Comparison of ENCODE assay signal across 14 cellular contexts in genomic region chr7:73992104-73992562, GRCh38. TPM values are rescaled to one million over a fixed set of nuclear protein-coding genes. Genes with fewer than 3 reads are reported as not detected.
A peak's percentile ranks its signal among the peaks of the same experiment; 100 is the strongest.
DNase-seq lines count a peak whose midpoint lies in the region; ATAC-seq and TF ChIP-seq lines count a peak whose summit lies in the region.
"Had no signal": no experiment of that assay in that cellular context is flagged by ENCODE, and none has a peak within 500 bp of the region (broad histone marks: within the 10 kb centered on the region; RNA-seq: fewer than 3 reads in every experiment).

No MANE protein-coding gene starts in this region.

- no peaks in the 10 kb centered on the region for H3K27me3 ChIP-seq in stomach

- intact Hi-C loops in MCF 10A (cut with micrococcal nuclease) (no loop called here), stomach (cut with DNase I; ENCODE audit: low total_unique reads) (no loop called here)

- no peak overlapping the region for H3K27ac Mint-ChIP-seq in MCF 10A (ENCODE audit: low read depth, unreplicated experiment)
- H3K27ac Mint-ChIP-seq in T-cell: no peak overlapping the region
- H3K27ac Mint-ChIP-seq: activated naive CD8-positive, alpha-beta T cell; CD8-positive, alpha-beta T cell had no signal

- DNase-seq in GM03348 (ENCODE audit: low spot score): peak; percentile 92
- DNase-seq in MCF 10A (ENCODE audit: unreplicated experiment): peak; percentile 72
- peak; percentile 54 for DNase-seq in hepatic stellate cell (ENCODE audit: low spot score)
- DNase-seq in stomach: peak; percentile 29
- no peak for DNase-seq in NCI-H526 (lab: John Stamatoyannopoulos, UW)
- DNase-seq in iPS-NIHi11 (ENCODE audit: low spot score): no peak
- DNase-seq in T-cell: no peak
- DNase-seq: CD8-positive, alpha-beta T cell; islet precursor cell; NCI-H1092 treated with DMSO at 0.1 percent for 48 hours; retina had no signal

- CTCF ChIA-PET in MCF 10A (lab: Yijun Ruan, JAX): interaction anchor here (1.1 kb wide), 1 partner anchor 34 kb away, joined by 3 read pairs; no protein-coding TSS in a partner anchor
- CTCF ChIA-PET in T-cell (lab: Charles Lee): no interaction called here

- no peaks in the 10 kb centered on the region for H3K9me3 Mint-ChIP-seq in MCF 10A (ENCODE audit: unreplicated experiment)
- peaks cover 6 to 16% (median 8%) of the 10 kb centered on the region in 3 donors for H3K9me3 Mint-ChIP-seq in T-cell

- BruUV-seq in MCF 10A (replicated peaks; lab: Mats Ljungman, UMichigan): no TSS peak

- H3K36me3 ChIP-seq in stomach: no peaks in the 10 kb centered on the region

- peak; percentile 70 for TF ChIP-seq EP300 in stomach (IDR thresholded peaks at IDR 0.05)

- ATAC-seq in GM19452 (IDR thresholded peaks at IDR 0.05; ENCODE audit: unreplicated experiment) (no peak), T-cell (replicated peaks in 1 of 4) (no peak)
- ATAC-seq: CD8-positive, alpha-beta T cell had no signal

- TF ChIP-seq CTCF in MCF 10A (IDR thresholded peaks at IDR 0.05; ENCODE audit: unreplicated experiment) (no peak), stomach (IDR thresholded peaks at IDR 0.05) (no peak)

- no peak overlapping the region for H3K4me3 ChIP-seq in stomach

- H3K36me3 Mint-ChIP-seq in MCF 10A (ENCODE audit: insufficient read depth, unreplicated experiment) (peaks cover 11% of the 10 kb centered on the region), T-cell (no peaks in the 10 kb centered on the region)
- H3K36me3 Mint-ChIP-seq: activated naive CD8-positive, alpha-beta T cell; CD8-positive, alpha-beta T cell had no signal

- WGBS in stomach, 5 donors: 69 to 76% (median 70%) methylated on average over 13 to 18 of the region's 18 CpGs

- POLR2A ChIA-PET in MCF 10A (lab: Yijun Ruan, JAX): no interaction called here
- POLR2A ChIA-PET in T-cell (lab: Charles Lee): no interaction called here

- no peak for TF ChIP-seq POLR2A in stomach (IDR thresholded peaks at IDR 0.05)

- peak overlapping the region; percentile 5 to 81 (median 74) for H3K27ac ChIP-seq in stomach

- peaks cover 13% of the 10 kb centered on the region for H3K4me1 Mint-ChIP-seq in MCF 10A (ENCODE audit: insufficient read depth, unreplicated experiment)
- H3K4me1 Mint-ChIP-seq in T-cell: no peaks in the 10 kb centered on the region

- H3K27me3 Mint-ChIP-seq in MCF 10A (ENCODE audit: insufficient read depth, unreplicated experiment): no peaks in the 10 kb centered on the region
- peaks cover 0 to 6% of the 10 kb centered on the region in 2 donors for H3K27me3 Mint-ChIP-seq in T-cell

- peaks cover 4 to 48% (median 13%) of the 10 kb centered on the region in 4 donors for H3K4me1 ChIP-seq in stomach

- H3K4me3 Mint-ChIP-seq in MCF 10A (ENCODE audit: unreplicated experiment) (no peak overlapping the region), T-cell (no peak overlapping the region)
- H3K4me3 Mint-ChIP-seq: activated naive CD8-positive, alpha-beta T cell; CD8-positive, alpha-beta T cell had no signal

- H3K9me3 ChIP-seq in stomach: peaks cover 0 to 13% (median 8%) of the 10 kb centered on the region in 4 donors

RNA-seq across cellular contexts. Expression of gene ELN, which starts 35.8 kb away (rescaled TPM):
- not detected in 2 replicates for total RNA-seq in MCF 10A (2022)
- total RNA-seq in stomach: 100 to 1,000 TPM in 3 of 5 donors, 10 to 100 TPM in 2; 30.3 to 274 (median 122) TPM
- polyA plus RNA-seq in stomach: 10 to 100 TPM; 19.4 to 57.6 (median 28.8) TPM
- total RNA-seq in T-cell: under 1 TPM in 3 of 5 donors, not detected in 2; 0.22 to 0.56 (median 0.44) TPM
- total RNA-seq: CD8-positive, alpha-beta T cell; T-helper 1 cell treated with Interleukin-12 subunit alpha and Interleukin-12 subunit beta and Interleukin-4 antibody, amounts not matched to agents 30 ng/mL and 1 ng/mL, for 36 hours had no signal

Comparison
In these comparisons a context has a peak if more than half of its experiments do, and no peak if none do; other contexts are left out.
1. DNase-seq: peak in GM03348 (single experiment), MCF 10A (single experiment), hepatic stellate cell (single experiment) and stomach (single experiment); none in NCI-H526 (0 of 2), iPS-NIHi11 (single experiment) and T-cell (0 of 34).
2. RNA of gene ELN, which starts 35.8 kb away (total RNA-seq): 30.3 to 274 TPM in stomach; 0.22 to 0.56 TPM in T-cell and not detected in MCF 10A; every median in the first group is over 10 times any median in the second.